1 cellular context compared by ENCODE assay signal in genomic region chr14:57833304-57833703, GRCh38.
TF ChIP-seq lines count a peak whose summit lies in the region.

No MANE protein-coding gene starts in this region.

TF ChIP-seq in HepG2, 621 proteins besides CTCF, POLR2A, EP300 and RAD21 (continued from another document):
- TF ChIP-seq ZSCAN5A (CRISPR knock-in tag; IDR thresholded peaks at IDR 0.05; ENCODE audit: borderline replicate concordance), result no peak
